ENCODE assay signal across 9 cellular contexts in genomic region chr16:8963010-8963824, GRCh38. TPM values are rescaled to one million over a fixed set of nuclear protein-coding genes. Genes with fewer than 3 reads are reported as not detected.
DNase-seq lines count a peak whose midpoint lies in the region; ATAC-seq and TF ChIP-seq lines count a peak whose summit lies in the region.
"Had no signal": no experiment of that assay in that cellular context is flagged by ENCODE, and none has a peak within 500 bp of the region (broad histone marks: within the 10 kb centered on the region; RNA-seq: fewer than 3 reads in every experiment).

No MANE protein-coding gene starts in this region.

- peak overlapping the region; percentile 49 for H3K9ac ChIP-seq in OCI-LY3 (ENCODE audit: low read length)

- ATAC-seq in GM19372 (IDR thresholded peaks at IDR 0.05; ENCODE audit: low read depth, unreplicated experiment) (peak; percentile 7), GM19035 (IDR thresholded peaks at IDR 0.05; ENCODE audit: unreplicated experiment) (no peak)

- WGBS in ectodermal cell, 2 experiments, result 0% methylated on average over 147 of the region's 147 CpGs

- H3K4me3 ChIP-seq in OCI-LY3 (ENCODE audit: low read length) (peak overlapping the region; percentile 78), ectodermal cell (ENCODE audit: insufficient read depth, low read depth, low read length) (peak overlapping the region; percentile 79)

- peaks cover 49% of the 10 kb centered on the region for H3K4me1 Mint-ChIP-seq in nephron

- H3K79me2 ChIP-seq in OCI-LY3 (ENCODE audit: low read length), result peaks cover 60% of the 10 kb centered on the region

- H3K27ac Mint-ChIP-seq in nephron, result no peak overlapping the region

- H3K27me3 ChIP-seq in OCI-LY3 (ENCODE audit: low read depth, low read length), result no peaks in the 10 kb centered on the region
- H3K27me3 ChIP-seq in ectodermal cell (ENCODE audit: control insufficient read depth, insufficient read depth, low read length, poor library complexity, severe bottlenecking), result peaks cover 13% of the 10 kb centered on the region

- peaks cover 46% of the 10 kb centered on the region for H4K20me1 ChIP-seq in OCI-LY3 (ENCODE audit: insufficient read depth, low read length)

- peak; percentile 31 for DNase-seq in AG08395 (ENCODE audit: low spot score)
- DNase-seq in NOMO-1 treated with DMSO at 0.1 percent for 48 hours (lab: John Stamatoyannopoulos, UW; ENCODE audit: unreplicated experiment), result no peak
- no peak for DNase-seq in hippocampal formation (lab: John Stamatoyannopoulos, UW)

- peaks cover 7% of the 10 kb centered on the region for H3K36me3 ChIP-seq in OCI-LY3 (replicated peaks; ENCODE audit: low read depth, low read length)
- no peaks in the 10 kb centered on the region for H3K36me3 ChIP-seq in ectodermal cell (ENCODE audit: control insufficient read depth, insufficient read depth, low read length)

- peak overlapping the region; percentile 8; the same call in 1 of the 2 replicates for H3K27ac ChIP-seq in OCI-LY3 (ENCODE audit: low read length)
- H3K27ac ChIP-seq in ectodermal cell (ENCODE audit: insufficient read depth, low read depth, low read length, poor library complexity, severe bottlenecking), result no peak overlapping the region

- no peak overlapping the region for H2AFZ ChIP-seq in OCI-LY3 (ENCODE audit: low read depth, low read length)

- H3K36me3 Mint-ChIP-seq in nephron (ENCODE audit: low read depth), result no peaks in the 10 kb centered on the region

- H3K9me3 ChIP-seq in OCI-LY3 (ENCODE audit: insufficient read depth, low read length), result no peaks in the 10 kb centered on the region
- H3K9me3 ChIP-seq in ectodermal cell (ENCODE audit: control insufficient read depth, low read length), result no peaks in the 10 kb centered on the region

- peak overlapping the region; percentile 43 to 71 (median 64) for H3K4me3 Mint-ChIP-seq in nephron

- peaks cover 36% of the 10 kb centered on the region for H3K4me1 ChIP-seq in OCI-LY3 (ENCODE audit: low read length)
- peaks cover 41% of the 10 kb centered on the region for H3K4me1 ChIP-seq in ectodermal cell (ENCODE audit: control insufficient read depth, insufficient read depth, low read length)

- H3K27me3 Mint-ChIP-seq in nephron (ENCODE audit: low read depth), result peaks cover 3% of the 10 kb centered on the region

- no peaks in the 10 kb centered on the region for H3K9me3 Mint-ChIP-seq in nephron
- H3K9me3 Mint-ChIP-seq: naive thymus-derived CD8-positive, alpha-beta T cell had no signal

- TF ChIP-seq CTCF in OCI-LY3 (IDR thresholded peaks at IDR 0.05; ENCODE audit: low read depth, low read length) (no peak), nephron (IDR thresholded peaks at IDR 0.05; ENCODE audit: unreplicated experiment in 3 of 3) (no peak)

- H3K4me2 ChIP-seq in OCI-LY3 (ENCODE audit: low read length), result peak overlapping the region; percentile 93

RNA-seq across cellular contexts. Expression of gene USP7, which starts 0.5 kb away (rescaled TPM):
- 122 TPM for polyA plus RNA-seq in ectodermal cell (2013, experiment 1 of 4)
- polyA plus RNA-seq in ectodermal cell (2013, experiment 2 of 4), result 122 TPM
- 65.4 TPM for polyA plus RNA-seq in ectodermal cell (2013, experiment 3 of 4)
- 82.3 TPM for polyA plus RNA-seq in ectodermal cell (2013, experiment 4 of 4)
